21 cellular contexts compared by ENCODE assay signal in genomic region chr22:38046070-38046748, GRCh38. TPM values are rescaled to one million over a fixed set of nuclear protein-coding genes. Genes with fewer than 3 reads are reported as not detected.
DNase-seq lines count a peak whose midpoint lies in the region; TF ChIP-seq lines count a peak whose summit lies in the region.
"Had no signal": no experiment of that assay in that cellular context is flagged by ENCODE, and none has a peak within 500 bp of the region (broad histone marks: within the 10 kb centered on the region; RNA-seq: fewer than 3 reads in every experiment).

No MANE protein-coding gene starts in this region.

- intact Hi-C loops in sigmoid colon (cut with DNase I), result no loop called here

- H3K36me3 ChIP-seq in HUES64 (ENCODE audit: insufficient read depth, low read length) (no peaks in the 10 kb centered on the region), mesodermal cell (ENCODE audit: control insufficient read depth, insufficient read depth, low read length) (no peaks in the 10 kb centered on the region), sigmoid colon (no peaks in the 10 kb centered on the region)
- H3K36me3 ChIP-seq: BLaER1 had no signal

- H3K27ac ChIP-seq in HUES64 (ENCODE audit: low read depth, low read length), result no peak overlapping the region
- peak overlapping the region; percentile 85 for H3K27ac ChIP-seq in cingulate gyrus (ENCODE audit: low read depth, low read length)
- peak overlapping the region; percentile 65 for H3K27ac ChIP-seq in mesodermal cell (ENCODE audit: low read depth, low read length, severe bottlenecking)
- peak overlapping the region in 3 of 4 donors; percentile 10 to 22 (median 17) for H3K27ac ChIP-seq in sigmoid colon
- H3K27ac ChIP-seq in coronary artery, result no peak overlapping the region
- H3K27ac ChIP-seq: A549, BLaER1 had no signal

- WGBS in HUES64, result 84% methylated on average over 14 of the region's 14 CpGs
- WGBS in mesodermal cell (ENCODE audit: insufficient coverage in 2 of 2), 2 experiments, result 81 to 90% methylated on average over 10 to 11 of the region's 14 CpGs
- 81 to 84% methylated on average over 14 of the region's 14 CpGs for WGBS in sigmoid colon, 2 donors

- TF ChIP-seq CTCF in sigmoid colon (IDR thresholded peaks at IDR 0.05), result no peak
- no peak for TF ChIP-seq CTCF in coronary artery (IDR thresholded peaks at IDR 0.05)

- H3K9ac ChIP-seq in HUES64 (ENCODE audit: low read depth, low read length), result 0 out of 2 replicates have a peak overlapping the region, but pooled peaks have one; percentile 6
- H3K9ac ChIP-seq: BLaER1 had no signal

- H3K4me3 ChIP-seq in HUES64 (ENCODE audit: low read length) (no peak overlapping the region), mesodermal cell (ENCODE audit: extremely low read depth, insufficient read depth, low read length, poor library complexity, severe bottlenecking) (no peak overlapping the region), sigmoid colon (no peak overlapping the region), coronary artery (no peak overlapping the region)
- H3K4me3 ChIP-seq: A549, BLaER1 had no signal

- DNase-seq in sigmoid colon, result no peak
- no peak for DNase-seq in activated CD4-positive, alpha-beta T cell treated with anti-CD3 and anti-CD28 coated beads for 1 hour
- no peak for DNase-seq in T-helper 1 cell
- DNase-seq in T1000 (lab: John Stamatoyannopoulos, UW), result no peak
- DNase-seq in coronary artery (ENCODE audit: low spot score), result no peak
- DNase-seq: CD8-positive, alpha-beta T cell; DMS53; EL; GOT3; KBM-7; NCI-H1105; NCI-H2081; NCI-H510A treated with DMSO at 0.1 percent for 48 hours; NCI-H82; RPMI8226; SHP77 treated with DMSO at 0.1 percent for 48 hours had no signal

- no peak for TF ChIP-seq EP300 in sigmoid colon (IDR thresholded peaks at IDR 0.05)

- no peaks in the 10 kb centered on the region for H3K9me3 ChIP-seq in HUES64 (ENCODE audit: insufficient read depth, low read depth, low read length)
- H3K9me3 ChIP-seq in mesodermal cell (ENCODE audit: control insufficient read depth, low read length), result no peaks in the 10 kb centered on the region
- H3K9me3 ChIP-seq in sigmoid colon, result no peaks in the 10 kb centered on the region
- H3K9me3 ChIP-seq: A549, BLaER1 had no signal

- H3K4me1 ChIP-seq in HUES64 (ENCODE audit: insufficient read depth, low read length), result no peaks in the 10 kb centered on the region; the same call in 1 of the 2 replicates
- H3K4me1 ChIP-seq in mesodermal cell (ENCODE audit: control insufficient read depth, insufficient read depth, low read length, poor library complexity, severe bottlenecking), result peaks cover under 1% of the 10 kb centered on the region
- H3K4me1 ChIP-seq in sigmoid colon, result no peaks in the 10 kb centered on the region
- H3K4me1 ChIP-seq: A549 had no signal

- H3K27me3 ChIP-seq in HUES64 (ENCODE audit: insufficient read depth, low read length) (no peaks in the 10 kb centered on the region), sigmoid colon (no peaks in the 10 kb centered on the region)
- H3K27me3 ChIP-seq: BLaER1 had no signal

- no peak for TF ChIP-seq POLR2A in sigmoid colon (IDR thresholded peaks at IDR 0.05)

RNA-seq across cellular contexts. Expression of gene PICK1, which starts 11.0 kb away (rescaled TPM):
- polyA plus RNA-seq in HUES64 (2013, experiment 1 of 2), result 17.6 TPM
- polyA plus RNA-seq in HUES64 (2013, experiment 2 of 2), result 15.6 TPM
- 16.0 TPM for polyA plus RNA-seq in mesodermal cell (2013, experiment 1 of 2)
- 12.6 TPM for polyA plus RNA-seq in mesodermal cell (2013, experiment 2 of 2)
- 10 to 100 TPM; 14.3 to 21.7 (median 17.2) TPM for total RNA-seq in sigmoid colon
- 10 to 100 TPM; 21.0 to 38.9 (median 25.4) TPM for polyA plus RNA-seq in sigmoid colon

RNA-seq across cellular contexts. Expression of gene SLC16A8, which starts 37.8 kb away (rescaled TPM):
- polyA plus RNA-seq in HUES64 (2013, experiment 1 of 2), result not detected
- polyA plus RNA-seq in HUES64 (2013, experiment 2 of 2), result not detected
- not detected for polyA plus RNA-seq in mesodermal cell (2013, experiment 1 of 2)
- not detected for polyA plus RNA-seq in mesodermal cell (2013, experiment 2 of 2)
- total RNA-seq in sigmoid colon, result under 1 TPM in 2 of 4 donors, not detected in 2; 0.55 to 0.71 TPM
- under 1 TPM in 1 of 3 donors, not detected in 2; 0.20 TPM for polyA plus RNA-seq in sigmoid colon
- total RNA-seq: CD8-positive, alpha-beta T cell had no signal
- polyA plus RNA-seq: A549 had no signal

Comparison
In these comparisons a context has a peak if more than half of its experiments do, and no peak if none do; other contexts are left out.
1. H3K27ac ChIP-seq: peak in cingulate gyrus (single experiment), mesodermal cell (single experiment) and sigmoid colon (3 of 4); none in HUES64 (single experiment) and coronary artery (0 of 2).